11 cellular contexts compared by ENCODE assay signal in the genomic region with DNA sequence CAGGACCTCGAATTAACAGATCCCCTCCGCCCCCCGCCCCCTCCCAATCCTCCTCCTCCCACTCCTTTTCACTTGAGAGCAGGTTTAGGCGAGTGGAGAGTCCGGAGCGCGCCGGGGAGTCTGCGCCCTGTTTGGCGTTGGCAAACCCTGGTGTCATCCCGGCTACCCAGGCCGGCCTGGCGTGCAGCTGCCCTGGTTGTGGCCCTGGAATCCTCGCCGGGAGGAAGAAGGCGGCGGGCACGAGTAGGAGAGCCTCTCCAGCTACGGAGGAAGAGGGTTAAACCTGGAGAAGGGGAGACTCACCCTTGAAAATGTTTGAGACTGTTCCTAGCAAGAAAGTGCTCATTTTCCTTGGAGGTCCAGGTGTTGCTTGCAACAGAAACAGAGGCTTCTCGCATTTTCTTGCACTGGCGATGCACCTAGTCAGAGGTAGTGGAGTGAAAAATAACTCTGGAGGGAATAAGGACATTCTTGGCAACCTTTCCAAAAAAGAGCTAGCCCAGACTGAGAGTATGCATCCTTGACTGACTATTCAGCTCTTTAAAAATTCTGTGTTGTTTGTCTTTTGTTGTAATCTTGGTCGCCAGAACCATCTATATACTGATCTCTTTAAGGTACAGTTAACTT. TPM values are rescaled to one million over a fixed set of nuclear protein-coding genes. Genes with fewer than 3 reads are reported as not detected.
DNase-seq lines count a peak whose midpoint lies in the region; ATAC-seq and TF ChIP-seq lines count a peak whose summit lies in the region.
"Had no signal": no experiment of that assay in that cellular context is flagged by ENCODE, and none has a peak within 500 bp of the region (broad histone marks: within the 10 kb centered on the region; RNA-seq: fewer than 3 reads in every experiment).

No MANE protein-coding gene starts in this region.

- H3K9me3 Mint-ChIP-seq in WTC11 = no peaks in the 10 kb centered on the region

- H3K4me1 ChIP-seq in iPS-20b (ENCODE audit: insufficient read depth, low read length) (peaks cover 36% of the 10 kb centered on the region; the same call in 1 of the 2 replicates), gastrocnemius medialis (peaks cover 2 to 10% of the 10 kb centered on the region in 2 donors)

- TF ChIP-seq POLR2A in gastrocnemius medialis (IDR thresholded peaks at IDR 0.05) = no peak

- no peak overlapping the region for H3K27ac Mint-ChIP-seq in WTC11

- H3K27me3 Mint-ChIP-seq in WTC11 (ENCODE audit: low read depth) = peaks cover 64% of the 10 kb centered on the region

- H3K27me3 ChIP-seq in iPS-20b (ENCODE audit: insufficient read depth, low read length) (peaks cover 65% of the 10 kb centered on the region), gastrocnemius medialis (peaks cover 53 to 76% (median 68%) of the 10 kb centered on the region in 3 donors)

- DNase-seq in DMS53 (lab: John Stamatoyannopoulos, UW) (peak; percentile 32), DMS53 treated with DMSO at 0.1 percent for 48 hours (lab: John Stamatoyannopoulos, UW; ENCODE audit: unreplicated experiment) (no peak), WTC11 (ENCODE audit: low spot score) (no peak), gastrocnemius medialis (no peak)

- TF ChIP-seq CTCF in WTC11 (IDR thresholded peaks at IDR 0.05) (no peak), gastrocnemius medialis (IDR thresholded peaks at IDR 0.05 in 4 of 5, conservative IDR thresholded peaks at IDR 0.05 in 1 of 5) (no peak)

- CTCF ChIA-PET in WTC11 (lab: Charles Lee) = interaction anchor here (0.8 to 1.3 kb wide), 2 partner anchors 255 to 478 kb away, joined by 3 to 4 read pairs; no protein-coding TSS in a partner anchor

- H3K9me3 ChIP-seq in iPS-20b (ENCODE audit: insufficient read depth, low read depth, low read length) (no peaks in the 10 kb centered on the region), gastrocnemius medialis (no peaks in the 10 kb centered on the region)

- ATAC-seq in WTC11 (peak; percentile 9), gastrocnemius medialis (no peak), GM21737 (IDR thresholded peaks at IDR 0.05; ENCODE audit: unreplicated experiment) (no peak), HG03097 (IDR thresholded peaks at IDR 0.05; ENCODE audit: low FRiP score, unreplicated experiment) (no peak), HG02970 (IDR thresholded peaks at IDR 0.05; ENCODE audit: low FRiP score, unreplicated experiment) (no peak)

- in situ Hi-C loops in gastrocnemius medialis (cut with MboI; ENCODE audit: low sequenced_read_pairs in 4 of 4) = no loop called here

- peak overlapping the region; percentile 79 for H3K4me3 Mint-ChIP-seq in WTC11

- H3K4me3 ChIP-seq in iPS-20b (ENCODE audit: low read length) (peak overlapping the region; percentile 72), gastrocnemius medialis (peak overlapping the region; percentile 31 to 47 (median 38))

- H3K27ac ChIP-seq in iPS-20b (ENCODE audit: low read length) = no peak overlapping the region
- H3K27ac ChIP-seq in gastrocnemius medialis = no peak overlapping the region

- intact Hi-C loops in gastrocnemius medialis (cut with DNase I; ENCODE audit: low total_unique reads) = no loop called here

- no peaks in the 10 kb centered on the region for H3K36me3 ChIP-seq in iPS-20b (ENCODE audit: insufficient read depth, low read depth, low read length)
- no peaks in the 10 kb centered on the region for H3K36me3 ChIP-seq in gastrocnemius medialis

- H3K9ac ChIP-seq in iPS-20b (ENCODE audit: low read depth, low read length) = peak overlapping the region; percentile 54; the same call in 1 of the 2 replicates

- H3K4me1 Mint-ChIP-seq in WTC11 = peaks cover 48% of the 10 kb centered on the region

- POLR2A ChIA-PET in WTC11 (lab: Charles Lee) = no interaction called here

- H3K36me3 Mint-ChIP-seq in WTC11 = no peaks in the 10 kb centered on the region

TF ChIP-seq in WTC11, 78 proteins besides CTCF, POLR2A, EP300 and RAD21:
- TF ChIP-seq TCF7 (CRISPR knock-in tag; IDR thresholded peaks at IDR 0.05; ENCODE audit: low read depth) = no peak
- TF ChIP-seq SOX15 (CRISPR knock-in tag; IDR thresholded peaks at IDR 0.05) = no peak
- TF ChIP-seq, protein P1, sequence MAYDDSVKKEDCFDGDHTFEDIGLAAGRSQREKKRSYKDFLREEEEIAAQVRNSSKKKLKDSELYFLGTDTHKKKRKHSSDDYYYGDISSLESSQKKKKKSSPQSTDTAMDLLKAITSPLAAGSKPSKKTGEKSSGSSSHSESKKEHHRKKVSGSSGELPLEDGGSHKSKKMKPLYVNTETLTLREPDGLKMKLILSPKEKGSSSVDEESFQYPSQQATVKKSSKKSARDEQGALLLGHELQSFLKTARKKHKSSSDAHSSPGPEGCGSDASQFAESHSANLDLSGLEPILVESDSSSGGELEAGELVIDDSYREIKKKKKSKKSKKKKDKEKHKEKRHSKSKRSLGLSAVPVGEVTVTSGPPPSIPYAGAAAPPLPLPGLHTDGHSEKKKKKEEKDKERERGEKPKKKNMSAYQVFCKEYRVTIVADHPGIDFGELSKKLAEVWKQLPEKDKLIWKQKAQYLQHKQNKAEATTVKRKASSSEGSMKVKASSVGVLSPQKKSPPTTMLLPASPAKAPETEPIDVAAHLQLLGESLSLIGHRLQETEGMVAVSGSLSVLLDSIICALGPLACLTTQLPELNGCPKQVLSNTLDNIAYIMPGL (CRISPR knock-in tag; IDR thresholded peaks at IDR 0.05) = no peak
- TF ChIP-seq, protein P2, sequence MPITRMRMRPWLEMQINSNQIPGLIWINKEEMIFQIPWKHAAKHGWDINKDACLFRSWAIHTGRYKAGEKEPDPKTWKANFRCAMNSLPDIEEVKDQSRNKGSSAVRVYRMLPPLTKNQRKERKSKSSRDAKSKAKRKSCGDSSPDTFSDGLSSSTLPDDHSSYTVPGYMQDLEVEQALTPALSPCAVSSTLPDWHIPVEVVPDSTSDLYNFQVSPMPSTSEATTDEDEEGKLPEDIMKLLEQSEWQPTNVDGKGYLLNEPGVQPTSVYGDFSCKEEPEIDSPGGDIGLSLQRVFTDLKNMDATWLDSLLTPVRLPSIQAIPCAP (CRISPR knock-in tag; IDR thresholded peaks at IDR 0.05) = no peak
- no peak for TF ChIP-seq ZNF232 (CRISPR knock-in tag; IDR thresholded peaks at IDR 0.05)
- TF ChIP-seq, protein P3, sequence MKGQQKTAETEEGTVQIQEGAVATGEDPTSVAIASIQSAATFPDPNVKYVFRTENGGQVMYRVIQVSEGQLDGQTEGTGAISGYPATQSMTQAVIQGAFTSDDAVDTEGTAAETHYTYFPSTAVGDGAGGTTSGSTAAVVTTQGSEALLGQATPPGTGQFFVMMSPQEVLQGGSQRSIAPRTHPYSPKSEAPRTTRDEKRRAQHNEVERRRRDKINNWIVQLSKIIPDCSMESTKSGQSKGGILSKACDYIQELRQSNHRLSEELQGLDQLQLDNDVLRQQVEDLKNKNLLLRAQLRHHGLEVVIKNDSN (CRISPR knock-in tag; IDR thresholded peaks at IDR 0.05) = no peak
- no peak for TF ChIP-seq AR (CRISPR knock-in tag; IDR thresholded peaks at IDR 0.05)
- TF ChIP-seq FOXP1 (CRISPR knock-in tag; IDR thresholded peaks at IDR 0.05; ENCODE audit: borderline replicate concordance) = no peak
- no peak for TF ChIP-seq TEAD4 (CRISPR knock-in tag; IDR thresholded peaks at IDR 0.05)
- TF ChIP-seq, protein P4, sequence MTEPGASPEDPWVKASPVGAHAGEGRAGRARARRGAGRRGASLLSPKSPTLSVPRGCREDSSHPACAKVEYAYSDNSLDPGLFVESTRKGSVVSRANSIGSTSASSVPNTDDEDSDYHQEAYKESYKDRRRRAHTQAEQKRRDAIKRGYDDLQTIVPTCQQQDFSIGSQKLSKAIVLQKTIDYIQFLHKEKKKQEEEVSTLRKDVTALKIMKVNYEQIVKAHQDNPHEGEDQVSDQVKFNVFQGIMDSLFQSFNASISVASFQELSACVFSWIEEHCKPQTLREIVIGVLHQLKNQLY (CRISPR knock-in tag; IDR thresholded peaks at IDR 0.05) = no peak
- TF ChIP-seq JUN (CRISPR knock-in tag; IDR thresholded peaks at IDR 0.05) = no peak
- no peak for TF ChIP-seq FOXK1 (CRISPR knock-in tag; IDR thresholded peaks at IDR 0.05)
- TF ChIP-seq SMAD3 (CRISPR knock-in tag; IDR thresholded peaks at IDR 0.05; ENCODE audit: borderline replicate concordance) = no peak
- TF ChIP-seq NR2C2 (CRISPR knock-in tag; IDR thresholded peaks at IDR 0.05) = no peak

RNA-seq across cellular contexts. Expression of gene SOX21, which starts 1.3 kb away (rescaled TPM):
- 6.4 to 11.4 TPM (median 6.4 TPM) in 3 replicates for total RNA-seq in WTC11 (2021)
- not detected for total RNA-seq in gastrocnemius medialis
- total RNA-seq: A172, aorta, myocyte had no signal
